Comparison of ENCODE assay signal across 31 cellular contexts in genomic region chr2:3956344-3956743, GRCh38.
"Had no signal": no experiment of that assay in that cellular context is flagged by ENCODE, and none has a peak within 500 bp of the region (broad histone marks: within the 10 kb centered on the region; RNA-seq: fewer than 3 reads in every experiment).

No MANE protein-coding gene starts in this region.

- H3K4me3 Mint-ChIP-seq: activated B cell treated with CpG ODN at 0.5 μM for 24 hours; activated CD4-positive, alpha-beta T cell treated with anti-CD3 and anti-CD28 coated beads, Interleukin-2, amount 10 ng/mL, durations not matched to agents 24 days and 14 days; activated CD8-positive, alpha-beta memory T cell treated with anti-CD3 and anti-CD28 coated beads, Interleukin-2, amount 10 ng/mL, durations not matched to agents 7 days and 5 days; activated naive CD4-positive, alpha-beta T cell treated with anti-CD3 and anti-CD28 coated beads, Interleukin-2, amount 50 U/mL, for 24 hours; activated T-cell treated with anti-CD3 and anti-CD28 coated beads, Interleukin-2, amount 50 U/mL, for 24 hours; activated T-helper 1 cell treated with anti-CD3 and anti-CD28 coated beads, Interleukin-12 subunit alpha, Interleukin-12 subunit beta, Interleukin-2, Interleukin-4 antibody, amounts not matched to agents 30 ng/mL and 10 ng/mL and 1 ng/mL, durations not matched to agents 14 hours and 24 hours and 36 hours; central memory CD8-positive, alpha-beta T cell; T-cell had no signal

- ATAC-seq: activated CD8-positive, alpha-beta memory T cell treated with anti-CD3 and anti-CD28 coated beads, Interleukin-2, amount 10 ng/mL, durations not matched to agents 7 days and 5 days; T-cell had no signal

- H3K4me1 ChIP-seq: Peyer's patch had no signal

- H3K36me3 Mint-ChIP-seq: activated CD8-positive, alpha-beta memory T cell treated with anti-CD3 and anti-CD28 coated beads, Interleukin-2, amount 10 ng/mL, durations not matched to agents 7 days and 5 days; activated naive CD4-positive, alpha-beta T cell treated with anti-CD3 and anti-CD28 coated beads, Interleukin-2, amount 50 U/mL, for 24 hours; T-cell had no signal

- H3K9me3 Mint-ChIP-seq: activated B cell treated with CpG ODN at 0.5 μM for 24 hours; activated CD4-positive, alpha-beta T cell treated with anti-CD3 and anti-CD28 coated beads, Interleukin-2, amount 10 ng/mL, durations not matched to agents 24 days and 14 days; activated naive CD4-positive, alpha-beta T cell treated with anti-CD3 and anti-CD28 coated beads, Interleukin-2, amount 50 U/mL, for 24 hours; activated T-cell treated with anti-CD3 and anti-CD28 coated beads, Interleukin-2, amount 50 U/mL, for 24 hours; activated T-helper 1 cell treated with anti-CD3 and anti-CD28 coated beads, Interleukin-12 subunit alpha, Interleukin-12 subunit beta, Interleukin-2, Interleukin-4 antibody, amounts not matched to agents 30 ng/mL and 10 ng/mL and 1 ng/mL, durations not matched to agents 14 hours and 24 hours and 36 hours; central memory CD8-positive, alpha-beta T cell had no signal

- H3K27me3 ChIP-seq: MG63, Peyer's patch, SJCRH30 had no signal

- DNase-seq: activated B cell treated with CpG ODN at 0.5 μM for 24 hours; activated CD4-positive, alpha-beta T cell treated with anti-CD3 and anti-CD28 coated beads for 1 hour; activated CD4-positive, alpha-beta T cell treated with anti-CD3 and anti-CD28 coated beads, Interleukin-2, amount 10 ng/mL, durations not matched to agents 24 days and 14 days; activated CD4-positive, alpha-beta T cell treated with anti-CD3 and anti-CD28 coated beads, Interleukin-2, amount 50 U/mL, for 48 hours; activated CD8-positive, alpha-beta memory T cell treated with anti-CD3 and anti-CD28 coated beads, Interleukin-2, amount 10 ng/mL, durations not matched to agents 7 days and 5 days; activated effector memory CD4-positive, alpha-beta T cell treated with Interleukin-2 at 50 U/mL for 16 hours; activated naive CD4-positive, alpha-beta T cell; activated T-cell treated with anti-CD3 and anti-CD28 coated beads, Interleukin-2, amount 50 U/mL, for 24 hours; aorta; MG63; MV-4-11; NCI-H1105 treated with DMSO at 0.1 percent for 48 hours; NCI-H1694 treated with DMSO at 0.1 percent for 48 hours; NCI-H2029 treated with DMSO at 0.1 percent for 48 hours; NCI-H510A; NCI-H774; NK-92 treated with Interleukin-12 subunit alpha and Interleukin-12 subunit beta, amount 100 ng/mL, for 24 hours; OCI-M1; Peyer's patch; Right ventricle myocardium superior; SJCRH30; T-cell; T-helper 2 cell; T1000 had no signal

- H3K4me3 ChIP-seq: MG63, Peyer's patch, SJCRH30 had no signal

- H3K4me1 Mint-ChIP-seq: activated B cell treated with CpG ODN at 0.5 μM for 24 hours; activated CD4-positive, alpha-beta T cell treated with anti-CD3 and anti-CD28 coated beads, Interleukin-2, amount 10 ng/mL, durations not matched to agents 24 days and 14 days; activated CD8-positive, alpha-beta memory T cell treated with anti-CD3 and anti-CD28 coated beads, Interleukin-2, amount 10 ng/mL, durations not matched to agents 7 days and 5 days; activated naive CD4-positive, alpha-beta T cell treated with anti-CD3 and anti-CD28 coated beads, Interleukin-2, amount 50 U/mL, for 24 hours; central memory CD8-positive, alpha-beta T cell; T-cell had no signal

- FAIRE-seq: bronchial epithelial cell, TTC549 had no signal

- H3K4me2 ChIP-seq: KMS-11 had no signal

- H3K9me3 ChIP-seq: MG63, Peyer's patch, SJCRH30 had no signal

- H3K27me3 Mint-ChIP-seq: activated B cell treated with CpG ODN at 0.5 μM for 24 hours; activated CD4-positive, alpha-beta T cell treated with anti-CD3 and anti-CD28 coated beads, Interleukin-2, amount 10 ng/mL, durations not matched to agents 24 days and 14 days; activated CD8-positive, alpha-beta memory T cell treated with anti-CD3 and anti-CD28 coated beads, Interleukin-2, amount 10 ng/mL, durations not matched to agents 7 days and 5 days; activated naive CD4-positive, alpha-beta T cell treated with anti-CD3 and anti-CD28 coated beads, Interleukin-2, amount 50 U/mL, for 24 hours; activated T-cell treated with anti-CD3 and anti-CD28 coated beads, Interleukin-2, amount 50 U/mL, for 24 hours; central memory CD8-positive, alpha-beta T cell had no signal

- H3K36me3 ChIP-seq: MG63, Peyer's patch, SJCRH30 had no signal

- H3K27ac Mint-ChIP-seq: activated B cell treated with CpG ODN at 0.5 μM for 24 hours; activated CD4-positive, alpha-beta T cell treated with anti-CD3 and anti-CD28 coated beads, Interleukin-2, amount 10 ng/mL, durations not matched to agents 24 days and 14 days; activated CD8-positive, alpha-beta memory T cell treated with anti-CD3 and anti-CD28 coated beads, Interleukin-2, amount 10 ng/mL, durations not matched to agents 7 days and 5 days; activated naive CD4-positive, alpha-beta T cell treated with anti-CD3 and anti-CD28 coated beads, Interleukin-2, amount 50 U/mL, for 24 hours; activated T-cell treated with anti-CD3 and anti-CD28 coated beads, Interleukin-2, amount 50 U/mL, for 24 hours; activated T-helper 1 cell treated with anti-CD3 and anti-CD28 coated beads, Interleukin-12 subunit alpha, Interleukin-12 subunit beta, Interleukin-2, Interleukin-4 antibody, amounts not matched to agents 30 ng/mL and 10 ng/mL and 1 ng/mL, durations not matched to agents 14 hours and 24 hours and 36 hours; T-cell had no signal

- H3K27ac ChIP-seq: KMS-11, Peyer's patch, RWPE1, SJCRH30 had no signal

- H3K9ac ChIP-seq: KMS-11 had no signal
